15 cellular contexts compared by ENCODE assay signal in genomic region chrX:2445662-2446623, GRCh38. TPM values are rescaled to one million over a fixed set of nuclear protein-coding genes. Genes with fewer than 3 reads are reported as not detected.
DNase-seq lines count a peak whose midpoint lies in the region; ATAC-seq and TF ChIP-seq lines count a peak whose summit lies in the region.
"Had no signal": no experiment of that assay in that cellular context is flagged by ENCODE, and none has a peak within 500 bp of the region (broad histone marks: within the 10 kb centered on the region; RNA-seq: fewer than 3 reads in every experiment).

No MANE protein-coding gene starts in this region.

- H3K9me3 Mint-ChIP-seq in activated CD4-positive, alpha-beta T cell treated with anti-CD3 and anti-CD28 coated beads, Interleukin-2, amount 10 ng/mL, durations not matched to agents 7 days and 5 days = peaks cover 10% of the 10 kb centered on the region
- H3K9me3 Mint-ChIP-seq in naive thymus-derived CD8-positive, alpha-beta T cell = peaks cover 0 to 6% (median 0%) of the 10 kb centered on the region in 9 donors

- H3K9me3 ChIP-seq in RWPE2 (ENCODE audit: severe bottlenecking) = no peaks in the 10 kb centered on the region
- no peaks in the 10 kb centered on the region for H3K9me3 ChIP-seq in lower lobe of right lung
- H3K9me3 ChIP-seq in spleen = peaks cover 0 to 5% (median 0%) of the 10 kb centered on the region in 8 donors
- H3K9me3 ChIP-seq: Caco-2 had no signal

- H3K36me3 ChIP-seq in RWPE2 (ENCODE audit: low read depth) = no peaks in the 10 kb centered on the region
- peaks cover 2% of the 10 kb centered on the region for H3K36me3 ChIP-seq in lower lobe of right lung
- peaks cover 0 to 20% (median 4%) of the 10 kb centered on the region in 6 donors for H3K36me3 ChIP-seq in spleen

- H3K4me1 ChIP-seq in RWPE2 (ENCODE audit: insufficient read depth, poor library complexity, severe bottlenecking) = no peaks in the 10 kb centered on the region
- no peaks in the 10 kb centered on the region for H3K4me1 ChIP-seq in lower lobe of right lung
- no peaks in the 10 kb centered on the region for H3K4me1 ChIP-seq in spleen
- H3K4me1 ChIP-seq: Caco-2 had no signal

- no peak overlapping the region for H3K4me3 ChIP-seq in RWPE2 (ENCODE audit: severe bottlenecking)
- no peak overlapping the region for H3K4me3 ChIP-seq in lower lobe of right lung
- H3K4me3 ChIP-seq in spleen = no peak overlapping the region
- H3K4me3 ChIP-seq: BLaER1 had no signal

- peaks cover 2% of the 10 kb centered on the region for H3K4me1 Mint-ChIP-seq in activated CD4-positive, alpha-beta T cell treated with anti-CD3 and anti-CD28 coated beads, Interleukin-2, amount 10 ng/mL, durations not matched to agents 7 days and 5 days
- peaks cover 8 to 16% (median 12%) of the 10 kb centered on the region in 4 donors for H3K4me1 Mint-ChIP-seq in naive thymus-derived CD8-positive, alpha-beta T cell

- DNase-seq in activated CD4-positive, alpha-beta T cell treated with anti-CD3 and anti-CD28 coated beads, Interleukin-2, amount 10 ng/mL, durations not matched to agents 7 days and 5 days = no peak
- no peak for DNase-seq in activated CD4-positive, alpha-beta T cell treated with anti-CD3 and anti-CD28 coated beads for 48 hours
- peak; percentile 42 for DNase-seq in RWPE2 (ENCODE audit: low spot score)
- peak; percentile 24 for DNase-seq in lower lobe of right lung
- DNase-seq in spleen = peak; percentile 32
- DNase-seq in naive thymus-derived CD8-positive, alpha-beta T cell = no peak
- DNase-seq: AML-193; Caco-2; CD8-positive, alpha-beta memory T cell; GF-D8; H7 had no signal

- H3K27me3 ChIP-seq in RWPE2 (ENCODE audit: insufficient read depth, poor library complexity, severe bottlenecking) (no peaks in the 10 kb centered on the region), lower lobe of right lung (ENCODE audit: low read depth) (no peaks in the 10 kb centered on the region), spleen (replicated peaks in 1 of 7) (no peaks in the 10 kb centered on the region)
- H3K27me3 ChIP-seq: BLaER1 had no signal

- H3K4me3 Mint-ChIP-seq in activated CD4-positive, alpha-beta T cell treated with anti-CD3 and anti-CD28 coated beads, Interleukin-2, amount 10 ng/mL, durations not matched to agents 7 days and 5 days = no peak overlapping the region
- H3K4me3 Mint-ChIP-seq in naive thymus-derived CD8-positive, alpha-beta T cell = no peak overlapping the region
- H3K4me3 Mint-ChIP-seq: CD8-positive, alpha-beta memory T cell had no signal

- POLR2A ChIA-PET in activated CD4-positive, alpha-beta T cell treated with anti-CD3 and anti-CD28 coated beads, Interleukin-2, amount 10 ng/mL, durations not matched to agents 7 days and 5 days (lab: Charles Lee) = no interaction called here
- POLR2A ChIA-PET in naive thymus-derived CD8-positive, alpha-beta T cell (lab: Charles Lee) = no interaction called here

- ATAC-seq in RWPE2 (ENCODE audit: low read depth) (no peak), lower lobe of right lung (peak in 1 of 2 donors; percentile 13), HG02763 (IDR thresholded peaks at IDR 0.05; ENCODE audit: unreplicated experiment) (no peak), HG02571 (IDR thresholded peaks at IDR 0.05; ENCODE audit: unreplicated experiment) (no peak)
- no peak for ATAC-seq in naive thymus-derived CD8-positive, alpha-beta T cell

- H3K36me3 Mint-ChIP-seq in activated CD4-positive, alpha-beta T cell treated with anti-CD3 and anti-CD28 coated beads, Interleukin-2, amount 10 ng/mL, durations not matched to agents 7 days and 5 days (ENCODE audit: low read depth) = peaks cover 7% of the 10 kb centered on the region
- peaks cover 3 to 28% (median 16%) of the 10 kb centered on the region in 3 donors for H3K36me3 Mint-ChIP-seq in naive thymus-derived CD8-positive, alpha-beta T cell

- no peak for TF ChIP-seq POLR2A in spleen (IDR thresholded peaks at IDR 0.05)

- peak overlapping the region; percentile 2 for H3K27ac Mint-ChIP-seq in activated CD4-positive, alpha-beta T cell treated with anti-CD3 and anti-CD28 coated beads, Interleukin-2, amount 10 ng/mL, durations not matched to agents 7 days and 5 days
- no peak overlapping the region for H3K27ac Mint-ChIP-seq in naive thymus-derived CD8-positive, alpha-beta T cell
- H3K27ac Mint-ChIP-seq: CD8-positive, alpha-beta memory T cell had no signal

- 93 to 98% (median 97%) methylated on average over 31 of the region's 31 CpGs for WGBS in spleen, 5 donors

- TF ChIP-seq CTCF in RWPE2 (IDR thresholded peaks at IDR 0.05; ENCODE audit: poor library complexity, severe bottlenecking) (no peak), lower lobe of right lung (IDR thresholded peaks at IDR 0.05) (no peak), spleen (IDR thresholded peaks at IDR 0.05 in 8 of 11, conservative IDR thresholded peaks at IDR 0.05 in 3 of 11) (no peak)

- intact Hi-C loops in lower lobe of right lung (cut with DNase I) = no loop called here
- intact Hi-C loops in spleen (cut with DNase I; ENCODE audit: low total_unique reads) = no loop called here

- H3K27me3 Mint-ChIP-seq in activated CD4-positive, alpha-beta T cell treated with anti-CD3 and anti-CD28 coated beads, Interleukin-2, amount 10 ng/mL, durations not matched to agents 7 days and 5 days = no peaks in the 10 kb centered on the region
- no peaks in the 10 kb centered on the region for H3K27me3 Mint-ChIP-seq in naive thymus-derived CD8-positive, alpha-beta T cell
- H3K27me3 Mint-ChIP-seq: CD8-positive, alpha-beta memory T cell had no signal

- CTCF ChIA-PET in activated CD4-positive, alpha-beta T cell treated with anti-CD3 and anti-CD28 coated beads, Interleukin-2, amount 10 ng/mL, durations not matched to agents 7 days and 5 days (lab: Charles Lee) = no interaction called here

- H3K27ac ChIP-seq in RWPE2 (ENCODE audit: poor library complexity, severe bottlenecking) (no peak overlapping the region), lower lobe of right lung (no peak overlapping the region), spleen (no peak overlapping the region)
- H3K27ac ChIP-seq: 22Rv1, BLaER1 had no signal

RNA-seq across cellular contexts. Expression of gene DHRSX, which starts 54.8 kb away (rescaled TPM):
- total RNA-seq in activated CD4-positive, alpha-beta T cell treated with anti-CD3 and anti-CD28 coated beads, Interleukin-2, amount 10 ng/mL, durations not matched to agents 7 days and 5 days = 10 to 100 TPM; 15.5 to 16.1 TPM
- total RNA-seq in lower lobe of right lung (31.9 TPM), spleen (10 to 100 TPM; 18.7 to 29.6 (median 26.6) TPM)
- 1 to 10 TPM; 5.5 to 9.2 (median 6.6) TPM for polyA plus RNA-seq in spleen
- 10 to 100 TPM; 17.1 TPM for total RNA-seq in naive thymus-derived CD8-positive, alpha-beta T cell
- 10 to 100 TPM; 17.2 to 20.8 (median 20.4) TPM for polyA plus RNA-seq in naive thymus-derived CD8-positive, alpha-beta T cell

RNA-seq across cellular contexts. Expression of gene ZBED1, which starts 54.8 kb away (rescaled TPM):
- 10 to 100 TPM; 36.5 to 36.9 TPM for total RNA-seq in activated CD4-positive, alpha-beta T cell treated with anti-CD3 and anti-CD28 coated beads, Interleukin-2, amount 10 ng/mL, durations not matched to agents 7 days and 5 days
- 46.3 TPM for total RNA-seq in lower lobe of right lung
- 10 to 100 TPM; 39.2 to 65.7 (median 45.1) TPM for total RNA-seq in spleen
- polyA plus RNA-seq in spleen = 10 to 100 TPM; 11.3 to 24.2 (median 14.5) TPM
- 10 to 100 TPM; 27.8 to 32.6 TPM for total RNA-seq in naive thymus-derived CD8-positive, alpha-beta T cell
- 10 to 100 TPM; 25.6 to 43.4 (median 36.7) TPM for polyA plus RNA-seq in naive thymus-derived CD8-positive, alpha-beta T cell

Comparison
In these comparisons a context has a peak if more than half of its experiments do, and no peak if none do; other contexts are left out.
1. DNase-seq: peak in RWPE2 (single experiment), lower lobe of right lung (single experiment) and spleen (single experiment); none in activated CD4-positive, alpha-beta T cell treated with anti-CD3 and anti-CD28 coated beads, Interleukin-2, amount 10 ng/mL, durations not matched to agents 7 days and 5 days (single experiment), activated CD4-positive, alpha-beta T cell treated with anti-CD3 and anti-CD28 coated beads for 48 hours (single experiment) and naive thymus-derived CD8-positive, alpha-beta T cell (0 of 10).